ENCODE assay signal across 11 cellular contexts in the genomic region with DNA sequence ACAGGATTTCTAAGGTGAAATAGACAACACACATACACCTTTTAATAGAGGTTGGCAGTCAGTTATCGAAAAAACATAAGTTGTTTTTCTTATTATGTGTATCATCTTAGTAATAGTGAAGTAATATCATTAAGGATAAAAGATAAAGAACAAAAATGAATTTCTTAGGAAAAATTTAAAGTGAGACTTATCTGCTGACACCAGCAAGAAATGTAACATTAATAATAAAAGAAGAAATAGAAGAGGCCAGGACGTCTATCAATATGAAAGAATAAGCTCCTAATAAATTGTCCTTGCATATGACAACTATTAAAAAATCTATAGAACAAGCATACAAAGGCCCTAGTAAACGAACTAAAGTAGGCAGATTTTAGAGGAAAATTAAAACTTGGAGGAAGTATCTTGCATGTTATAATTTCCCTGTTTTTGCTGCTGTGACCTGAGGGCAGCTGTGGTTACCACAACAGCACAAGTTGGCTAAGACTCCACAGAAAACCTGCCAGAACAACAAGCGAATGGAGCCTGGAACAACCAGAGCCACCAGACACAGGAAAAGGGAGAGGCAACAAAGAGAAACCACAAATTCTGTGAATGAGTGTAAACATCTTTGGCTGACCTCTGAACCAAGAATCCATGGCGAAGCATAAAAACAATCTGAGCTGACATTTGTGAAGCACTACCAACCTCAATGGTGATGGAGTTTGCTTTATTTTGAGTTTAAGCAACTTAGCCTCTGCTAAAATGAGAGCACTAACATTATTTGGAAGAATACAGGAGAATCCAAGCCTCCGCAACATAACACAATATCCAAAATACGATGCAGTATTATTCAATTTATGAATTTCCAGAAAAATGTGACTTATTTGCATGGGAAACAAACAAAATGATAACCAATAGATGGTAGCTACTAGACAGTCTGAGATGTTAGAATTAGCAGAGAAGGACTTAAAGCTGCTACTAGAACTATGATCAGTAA.
A peak's percentile ranks its signal among the peaks of the same experiment; 100 is the strongest.
DNase-seq lines count a peak whose midpoint lies in the region; ATAC-seq and TF ChIP-seq lines count a peak whose summit lies in the region.
"Had no signal": no experiment of that assay in that cellular context is flagged by ENCODE, and none has a peak within 500 bp of the region (broad histone marks: within the 10 kb centered on the region; RNA-seq: fewer than 3 reads in every experiment).

No MANE protein-coding gene starts in this region.

- H3K27me3 ChIP-seq in foreskin keratinocyte: no peaks in the 10 kb centered on the region

- no peaks in the 10 kb centered on the region for H3K4me1 ChIP-seq in foreskin keratinocyte

- peak overlapping the region; percentile 63 for H3K27ac Mint-ChIP-seq in progenitor cell of endocrine pancreas

- TF ChIP-seq CTCF in foreskin keratinocyte (conservative IDR thresholded peaks at IDR 0.05): no peak
- TF ChIP-seq CTCF in progenitor cell of endocrine pancreas (IDR thresholded peaks at IDR 0.05; ENCODE audit: unreplicated experiment): no peak

- H3K27ac ChIP-seq in foreskin keratinocyte: no peak overlapping the region

- no peaks in the 10 kb centered on the region for H3K27me3 Mint-ChIP-seq in progenitor cell of endocrine pancreas

- H3K36me3 Mint-ChIP-seq in progenitor cell of endocrine pancreas (ENCODE audit: insufficient read depth): no peaks in the 10 kb centered on the region

- DNase-seq in GM04504 (ENCODE audit: low read depth) (peak; percentile 70), SW480 (ENCODE audit: low spot score) (peak; percentile 47), foreskin keratinocyte (peak; percentile 42 to 64), progenitor cell of endocrine pancreas (ENCODE audit: low spot score, unreplicated experiment) (no peak), COR-L47 (lab: John Stamatoyannopoulos, UW) (no peak), occipital lobe (lab: John Stamatoyannopoulos, UW) (no peak)
- DNase-seq: hypothalamus; stimulated activated CD4-positive, alpha-beta T cell treated with anti-CD3 and anti-CD28 coated beads, Interleukin-2, amount 100 ng/mL, for 48 hours had no signal

- no peak for ATAC-seq in foreskin keratinocyte
- ATAC-seq in GM21723 (IDR thresholded peaks at IDR 0.05; ENCODE audit: unreplicated experiment): no peak
- no peak for ATAC-seq in HG03280 (IDR thresholded peaks at IDR 0.05; ENCODE audit: unreplicated experiment)
- ATAC-seq: GM12878 had no signal

- no peaks in the 10 kb centered on the region for H3K9me3 Mint-ChIP-seq in progenitor cell of endocrine pancreas (ENCODE audit: low read depth)

- peaks cover 12% of the 10 kb centered on the region for H3K4me1 Mint-ChIP-seq in progenitor cell of endocrine pancreas (ENCODE audit: low read depth)

- no peak overlapping the region for H3K4me3 Mint-ChIP-seq in progenitor cell of endocrine pancreas (ENCODE audit: low read depth)

Comparison
In these comparisons a context has a peak if more than half of its experiments do, and no peak if none do; other contexts are left out.
1. DNase-seq: peak in GM04504 (single experiment), SW480 (single experiment) and foreskin keratinocyte (2 of 2); none in progenitor cell of endocrine pancreas (single experiment), COR-L47 (single experiment) and occipital lobe (single experiment).